14 cellular contexts compared by ENCODE assay signal in genomic region chr1:206704239-206704638, GRCh38. TPM values are rescaled to one million over a fixed set of nuclear protein-coding genes. Genes with fewer than 3 reads are reported as not detected.
A peak's percentile ranks its signal among the peaks of the same experiment; 100 is the strongest.
DNase-seq lines count a peak whose midpoint lies in the region; ATAC-seq and TF ChIP-seq lines count a peak whose summit lies in the region.
"Had no signal": no experiment of that assay in that cellular context is flagged by ENCODE, and none has a peak within 500 bp of the region (broad histone marks: within the 10 kb centered on the region; RNA-seq: fewer than 3 reads in every experiment).

No MANE protein-coding gene starts in this region.

- H3K27me3 Mint-ChIP-seq in effector memory CD8-positive, alpha-beta T cell = no peaks in the 10 kb centered on the region

- in situ Hi-C loops in gastrocnemius medialis (cut with MboI; ENCODE audit: low sequenced_read_pairs in 4 of 4) = loop anchor here in 2 of 4 donors (25.0 kb wide), 2 partner anchors 608 to 633 kb away; partner anchors contain the start of gene CD55 (in 1 of the 2)

- H3K9me3 ChIP-seq in SJCRH30 (replicated peaks) = no peaks in the 10 kb centered on the region
- H3K9me3 ChIP-seq in gastrocnemius medialis = no peaks in the 10 kb centered on the region
- H3K9me3 ChIP-seq: esophagus muscularis mucosa, lower lobe of right lung had no signal

- peaks cover 56% of the 10 kb centered on the region for H3K36me3 Mint-ChIP-seq in effector memory CD8-positive, alpha-beta T cell (ENCODE audit: insufficient read depth)

- no peak for TF ChIP-seq CTCF in gastrocnemius medialis (IDR thresholded peaks at IDR 0.05 in 4 of 5, conservative IDR thresholded peaks at IDR 0.05 in 1 of 5)

- peak overlapping the region; percentile 72 to 82 for H3K27ac Mint-ChIP-seq in effector memory CD8-positive, alpha-beta T cell

- H3K27ac ChIP-seq in SJCRH30 (peak overlapping the region; percentile 95), gastrocnemius medialis (peak overlapping the region; percentile 93 to 98 (median 96))
- H3K27ac ChIP-seq: lower lobe of right lung, SK-N-MC had no signal

- DNase-seq in activated gamma-delta T cell treated with Interleukin-2 at 50 U/mL for 16 hours (peak; percentile 17), activated gamma-delta T cell (lab: John Stamatoyannopoulos, UW) (no peak), SJCRH30 (no peak), gastrocnemius medialis (no peak), nucleus accumbens (lab: John Stamatoyannopoulos, UW) (no peak), globus pallidus (ENCODE audit: low spot score) (no peak), epidermal melanocyte (ENCODE audit: insufficient read length, low spot score) (no peak)
- DNase-seq in effector memory CD8-positive, alpha-beta T cell = no peak
- DNase-seq: activated CD4-positive, CD25-positive, alpha-beta regulatory T cell treated with anti-CD3 and anti-CD28 coated beads, Interleukin-2, amount 50 U/mL, for 72 hours; DMS79 treated with DMSO at 0.1 percent for 48 hours; lower lobe of right lung; posterior cingulate gyrus had no signal

- H3K4me3 ChIP-seq in SJCRH30 (no peak overlapping the region), gastrocnemius medialis (no peak overlapping the region)
- H3K4me3 ChIP-seq: esophagus muscularis mucosa, lower lobe of right lung, SK-N-MC had no signal

- H3K27me3 ChIP-seq in SJCRH30 (no peaks in the 10 kb centered on the region), gastrocnemius medialis (no peaks in the 10 kb centered on the region)
- H3K27me3 ChIP-seq: esophagus muscularis mucosa had no signal

- H3K36me3 ChIP-seq in SJCRH30 (no peaks in the 10 kb centered on the region), gastrocnemius medialis (no peaks in the 10 kb centered on the region)
- H3K36me3 ChIP-seq: lower lobe of right lung had no signal

- H3K4me3 Mint-ChIP-seq in effector memory CD8-positive, alpha-beta T cell = peak overlapping the region; percentile 70 to 74

- peak; percentile 52 for ATAC-seq in effector memory CD8-positive, alpha-beta T cell (replicated peaks)
- ATAC-seq in gastrocnemius medialis = no peak

- no peaks in the 10 kb centered on the region for H3K9me3 Mint-ChIP-seq in effector memory CD8-positive, alpha-beta T cell

- no peak for TF ChIP-seq POLR2A in gastrocnemius medialis (IDR thresholded peaks at IDR 0.05)

- H3K4me1 Mint-ChIP-seq in effector memory CD8-positive, alpha-beta T cell (ENCODE audit: low read depth in 2 of 2) = peaks cover 87% of the 10 kb centered on the region in 2 donors

- H3K4me1 ChIP-seq in SJCRH30 (peaks cover 74% of the 10 kb centered on the region), gastrocnemius medialis (peaks cover 98 to 100% of the 10 kb centered on the region in 2 donors)

- intact Hi-C loops in gastrocnemius medialis (cut with DNase I; ENCODE audit: low total_unique reads) = no loop called here

RNA-seq across cellular contexts. Expression of gene MAPKAPK2, which starts 19.5 kb away (rescaled TPM):
- total RNA-seq in SJCRH30 (2014; rRNA removed; shearing (Covaris generic)) = 64.4 and 67.6 TPM in 2 replicates
- total RNA-seq in gastrocnemius medialis = 100 to 1,000 TPM; 115 to 207 (median 140) TPM
